ENCODE assay signal across 20 cellular contexts in genomic region chrX:21355831-21356230, GRCh38. TPM values are rescaled to one million over a fixed set of nuclear protein-coding genes. Genes with fewer than 3 reads are reported as not detected.
"Had no signal": no experiment of that assay in that cellular context is flagged by ENCODE, and none has a peak within 500 bp of the region (broad histone marks: within the 10 kb centered on the region; RNA-seq: fewer than 3 reads in every experiment).

No MANE protein-coding gene starts in this region.

- H3K4me1 ChIP-seq: esophagus muscularis mucosa, foreskin keratinocyte, heart right ventricle, left lung, lower lobe of right lung had no signal

- H3K27me3 ChIP-seq: esophagus muscularis mucosa, foreskin keratinocyte, heart right ventricle, left lung had no signal

- H3K27ac ChIP-seq: coronary artery, esophagus muscularis mucosa, foreskin keratinocyte, heart right ventricle, left lung, lower lobe of right lung had no signal

- DNase-seq: dermis blood vessel endothelial cell; effector CD4-positive, alpha-beta T cell; effector memory CD4-positive, alpha-beta T cell; foreskin keratinocyte; glutamatergic neuron; head of caudate nucleus; heart right ventricle; hippocampal formation; left cardiac atrium; left lung; left ventricle myocardium superior; lower lobe of right lung; mesenchymal stem cell; mucosa of descending colon; naive B cell had no signal

- ATAC-seq: foreskin keratinocyte, heart right ventricle, left cardiac atrium, left lung, left ventricle myocardium superior, lower lobe of right lung, mucosa of descending colon had no signal

- H3K4me3 ChIP-seq: coronary artery, dorsolateral prefrontal cortex, esophagus muscularis mucosa, heart right ventricle, left lung, lower lobe of right lung, mucosa of descending colon had no signal

- H3K36me3 ChIP-seq: esophagus muscularis mucosa, heart right ventricle, left lung, lower lobe of right lung had no signal

- H3K9me3 ChIP-seq: lower lobe of right lung, mucosa of descending colon had no signal

RNA-seq across cellular contexts. Expression of gene CNKSR2, which starts 18.4 kb away (rescaled TPM):
- total RNA-seq: glomerular endothelial cell, lung microvascular endothelial cell had no signal
